In the genomic region with DNA sequence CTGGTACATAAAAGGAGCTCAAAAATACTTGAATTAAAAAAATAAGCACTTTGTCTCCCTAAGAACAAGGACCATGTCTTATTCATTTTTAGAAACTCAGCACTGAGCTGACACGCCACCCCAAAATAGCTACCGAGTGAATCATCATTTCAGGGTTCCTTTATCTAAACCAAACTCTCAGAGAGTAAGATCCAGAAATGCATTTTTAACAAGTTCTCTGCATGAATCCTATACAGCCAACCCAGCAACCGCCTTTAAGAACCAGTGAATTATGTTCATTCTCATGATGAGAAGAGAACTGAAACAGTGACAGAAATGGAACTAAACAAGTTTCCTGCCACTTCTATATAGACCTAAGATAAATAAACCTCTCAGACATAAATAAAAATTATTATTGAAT, we compare ENCODE assay signal across 9 cellular contexts. TPM values are rescaled to one million over a fixed set of nuclear protein-coding genes. Genes with fewer than 3 reads are reported as not detected.
DNase-seq lines count a peak whose midpoint lies in the region; ATAC-seq, FAIRE-seq and TF ChIP-seq lines count a peak whose summit lies in the region.
"Had no signal": no experiment of that assay in that cellular context is flagged by ENCODE, and none has a peak within 500 bp of the region (broad histone marks: within the 10 kb centered on the region; RNA-seq: fewer than 3 reads in every experiment).

No MANE protein-coding gene starts in this region.

- H2AFZ ChIP-seq in K562 (ENCODE audit: low read depth, low read length) (no peak overlapping the region), hepatocyte (no peak overlapping the region)

- ATAC-seq in GM19324 (IDR thresholded peaks at IDR 0.05; ENCODE audit: low FRiP score, unreplicated experiment): peak; percentile 53
- peak; percentile 58 for ATAC-seq in HG03097 (IDR thresholded peaks at IDR 0.05; ENCODE audit: low FRiP score, unreplicated experiment)
- ATAC-seq in K562: no peak
- ATAC-seq in left ventricle myocardium superior: no peak

- DNase-seq in ELR (ENCODE audit: low read depth) (peak; percentile 79), K562 (ENCODE audit: extremely low read depth in 1 of 4, low spot score in 3 of 4) (no peak), globus pallidus (ENCODE audit: low spot score) (no peak), hepatocyte (ENCODE audit: low spot score) (no peak), left ventricle myocardium superior (no peak), NCI-H1048 (lab: John Stamatoyannopoulos, UW) (no peak)

- FAIRE-seq in K562 (lab: Jason Lieb, UNC): no peak
- FAIRE-seq: endometrium had no signal

- BruUV-seq in K562 (replicated peaks; lab: Mats Ljungman, UMichigan): no TSS peak

- H3K4me3 ChIP-seq in K562: no peak overlapping the region
- H3K4me3 ChIP-seq in hepatocyte: no peak overlapping the region

- no peak overlapping the region for H3K27ac ChIP-seq in K562 (ENCODE audit: extremely low read depth, low read depth, low read length)
- H3K27ac ChIP-seq in hepatocyte: no peak overlapping the region

- H3K27me3 ChIP-seq in K562 (ENCODE audit: control insufficient read depth in 2 of 2, insufficient read depth in 2 of 2, low read length in 2 of 2): no peaks in the 10 kb centered on the region
- H3K27me3 ChIP-seq in hepatocyte: no peaks in the 10 kb centered on the region

- TF ChIP-seq RAD21 in K562 (CRISPR knock-in tag; conservative IDR thresholded peaks at IDR 0.05 in 1 of 2, IDR thresholded peaks at IDR 0.05 in 1 of 2): no peak

- intact Hi-C loops in K562 (cut with micrococcal nuclease) (no loop called here), left ventricle myocardium superior (cut with micrococcal nuclease) (no loop called here)

- TF ChIP-seq POLR2A in K562 (conservative IDR thresholded peaks at IDR 0.05): no peak

- TF ChIP-seq CTCF in K562 (IDR thresholded peaks at IDR 0.05 in 2 of 3, conservative IDR thresholded peaks at IDR 0.05 in 1 of 3; ENCODE audit: insufficient read depth in 2 of 3, low read depth in 1 of 3, low read length in 3 of 3): no peak
- TF ChIP-seq CTCF in hepatocyte (IDR thresholded peaks at IDR 0.05; ENCODE audit: poor library complexity): no peak

- H3K9me1 ChIP-seq in K562 (ENCODE audit: control insufficient read depth, insufficient read depth, low read length): no peaks in the 10 kb centered on the region

- no peak overlapping the region for H3K4me2 ChIP-seq in K562 (ENCODE audit: insufficient read depth, low read length)
- no peak overlapping the region for H3K4me2 ChIP-seq in hepatocyte

- in situ Hi-C loops in K562 (cut with MboI): loop anchor here (10.0 kb wide), 1 partner anchor 127 kb away; no protein-coding TSS in a partner anchor

- H3K9me2 ChIP-seq in hepatocyte (replicated peaks; ENCODE audit: insufficient read depth): peaks cover 3% of the 10 kb centered on the region

- H3K36me3 ChIP-seq in K562 (ENCODE audit: control insufficient read depth, insufficient read depth, low read length) (peaks cover 12% of the 10 kb centered on the region; the same call in 2 of the 3 replicates), hepatocyte (replicated peaks; ENCODE audit: insufficient read depth, low read depth) (no peaks in the 10 kb centered on the region)

- H3K4me1 ChIP-seq in K562 (replicated peaks in 1 of 2; ENCODE audit: control insufficient read depth in 2 of 2, insufficient read depth in 2 of 2, low read length in 2 of 2): peaks cover 0 to 15% of the 10 kb centered on the region in 2 experiments; a peak in 2 of 5 replicates
- H3K4me1 ChIP-seq in hepatocyte (ENCODE audit: insufficient read depth): no peaks in the 10 kb centered on the region

- TF ChIP-seq EP300 in K562 (IDR thresholded peaks at IDR 0.05; ENCODE audit: low read length): no peak

- H4K20me1 ChIP-seq in K562 (replicated peaks; ENCODE audit: control insufficient read depth, insufficient read depth, low read length) (no peaks in the 10 kb centered on the region), hepatocyte (ENCODE audit: insufficient read depth, poor library complexity, severe bottlenecking) (peaks cover 28% of the 10 kb centered on the region)

- POLR2A ChIA-PET in K562 (lab: Yijun Ruan, JAX): interaction anchor here (1.0 to 1.3 kb wide), 3 partner anchors 8 to 125 kb away, joined by 3 to 4 read pairs (median 3); partner anchors contain the start of gene C16orf87

- CTCF ChIA-PET in K562 (lab: Yijun Ruan, JAX; ENCODE audit: low intra/inter-chr PET ratio): no interaction called here

- no peak overlapping the region for H3K9ac ChIP-seq in K562 (ENCODE audit: insufficient read depth in 1 of 2, low read depth in 2 of 2, low read length in 2 of 2)

- H3K79me2 ChIP-seq in K562 (ENCODE audit: control insufficient read depth, insufficient read depth, low read length) (peaks cover 59% of the 10 kb centered on the region), hepatocyte (peaks cover 91% of the 10 kb centered on the region)

- no peaks in the 10 kb centered on the region for H3K9me3 ChIP-seq in K562 (replicated peaks; ENCODE audit: control insufficient read depth, insufficient read depth, low read depth, low read length)
- no peaks in the 10 kb centered on the region for H3K9me3 ChIP-seq in hepatocyte (ENCODE audit: low read depth)

- WGBS in K562 (ENCODE audit: insufficient coverage, low coverage, missing lambda C conversion rate): 35% methylated on average over 3 of the region's 3 CpGs
- 89% methylated on average over 3 of the region's 3 CpGs for WGBS in hepatocyte (ENCODE audit: low lambda C conversion rate, missing lambda C conversion rate)

TF ChIP-seq in K562, 482 proteins besides CTCF, POLR2A, EP300 and RAD21:
- TF ChIP-seq AFF1 (IDR thresholded peaks at IDR 0.05; ENCODE audit: low read depth in 1 of 2, partially characterized antibody in 2 of 2) (no peak), JUND (IDR thresholded peaks at IDR 0.05; ENCODE audit: borderline replicate concordance, low read depth, low read length) (0 out of 2 replicates have a peak, but pooled peaks have one; percentile 26), JUND (tag; IDR thresholded peaks at IDR 0.05; ENCODE audit: borderline replicate concordance, low read depth, low read length) (no peak)

RNA-seq across cellular contexts. Expression of gene C16orf87, which starts 8.7 kb away (rescaled TPM):
- 1.9 and 6.0 TPM in 2 replicates for total RNA-seq in K562 (2011; cell fraction: chromatin; rRNA removed; ENCODE audit: low replicate concordance)
- total RNA-seq in K562 (2011; cell fraction: nucleolus; rRNA removed): 1.8 and 2.0 TPM in 2 replicates
- total RNA-seq in K562 (2011; cell fraction: nucleoplasm; rRNA removed): 3.9 and 6.0 TPM in 2 replicates
- total RNA-seq in K562 (2014; rRNA removed) (7.7 and 10.5 TPM in 2 replicates), K562 (2014; rRNA removed; fragmentation: Illumina TruSeq; extraction: Trizol) (13.0 and 13.2 TPM in 2 replicates), K562 (2015; rRNA removed; fragmentation: Illumina TruSeq; extraction: Trizol) (10.9 and 12.6 TPM in 2 replicates), K562 (2021) (8.3 and 9.1 TPM in 2 replicates), hepatocyte (25.1 and 31.9 TPM in 2 replicates), left ventricle myocardium superior (15.2 TPM)
- polyA plus RNA-seq in K562 (2011; rRNA removed) (6.3 and 7.8 TPM in 2 replicates), K562 (2014; fragmentation: Illumina TruSeq; extraction: Trizol) (9.1 and 9.6 TPM in 2 replicates), K562 (2014; fragmentation: Nextera tagmentation; extraction: Ambion mirVana) (10 to 100 TPM; 13.9 to 16.7 TPM), K562 (2014; rRNA removed) (8.2 and 10.8 TPM in 2 replicates), hepatocyte (24.9 and 27.5 TPM in 2 replicates)
- 1.5 and 2.6 TPM in 2 replicates for polyA plus RNA-seq in K562 (2011; cell fraction: cytosol; rRNA removed)
- 1.9 and 3.1 TPM in 2 replicates for polyA plus RNA-seq in K562 (2011; cell fraction: nucleus; rRNA removed)
- polyA plus RNA-seq in K562 (2012): 6.2 and 8.7 TPM in 2 replicates
- 6.2 and 7.6 TPM in 2 replicates for polyA minus RNA-seq in K562 (2011; rRNA and poly(A)+ RNA removed)
- polyA minus RNA-seq in K562 (2011; cell fraction: cytosol; rRNA and poly(A)+ RNA removed): 2.8 and 3.1 TPM in 2 replicates
- 2.0 and 4.7 TPM in 2 replicates for polyA minus RNA-seq in K562 (2011; cell fraction: nucleus; rRNA and poly(A)+ RNA removed)

Comparison
In these comparisons a context has a peak if more than half of its experiments do, and no peak if none do; other contexts are left out.
1. ATAC-seq: peak in GM19324 (single experiment) and HG03097 (single experiment); none in K562 (single experiment) and left ventricle myocardium superior (single experiment).